In genomic region chr12:88471641-88472040, GRCh38 we compare ENCODE assay signal across 11 cellular contexts.
A peak's percentile ranks its signal among the peaks of the same experiment; 100 is the strongest.
DNase-seq lines count a peak whose midpoint lies in the region; ATAC-seq and TF ChIP-seq lines count a peak whose summit lies in the region.
"Had no signal": no experiment of that assay in that cellular context is flagged by ENCODE, and none has a peak within 500 bp of the region (broad histone marks: within the 10 kb centered on the region; RNA-seq: fewer than 3 reads in every experiment).

No MANE protein-coding gene starts in this region.

- peak overlapping the region; percentile 64 for H3K27ac Mint-ChIP-seq in MCF 10A (ENCODE audit: low read depth, unreplicated experiment)
- H3K27ac Mint-ChIP-seq in activated naive CD4-positive, alpha-beta T cell treated with anti-CD3 and anti-CD28 coated beads, Interleukin-2, amount 50 U/mL, for 72 hours: no peak overlapping the region
- H3K27ac Mint-ChIP-seq: activated T-cell treated with anti-CD3 and anti-CD28 coated beads, Interleukin-2, amount 50 U/mL, for 24 hours had no signal

- BruUV-seq in MCF 10A (replicated peaks; lab: Mats Ljungman, UMichigan): no TSS peak

- H3K36me3 Mint-ChIP-seq in MCF 10A (ENCODE audit: insufficient read depth, unreplicated experiment): no peaks in the 10 kb centered on the region
- H3K36me3 Mint-ChIP-seq in activated naive CD4-positive, alpha-beta T cell treated with anti-CD3 and anti-CD28 coated beads, Interleukin-2, amount 50 U/mL, for 72 hours: no peaks in the 10 kb centered on the region

- ATAC-seq in HG03159 (IDR thresholded peaks at IDR 0.05; ENCODE audit: unreplicated experiment) (no peak), GM21390 (IDR thresholded peaks at IDR 0.05; ENCODE audit: unreplicated experiment) (no peak)
- no peak for ATAC-seq in activated naive CD4-positive, alpha-beta T cell treated with anti-CD3 and anti-CD28 coated beads, Interleukin-2, amount 50 U/mL, for 72 hours

- H3K4me3 Mint-ChIP-seq in MCF 10A (ENCODE audit: unreplicated experiment): no peak overlapping the region
- H3K4me3 Mint-ChIP-seq: activated T-cell treated with anti-CD3 and anti-CD28 coated beads, Interleukin-2, amount 50 U/mL, for 24 hours had no signal

- intact Hi-C loops in MCF 10A (cut with micrococcal nuclease): no loop called here

- peaks cover 13% of the 10 kb centered on the region for H3K4me1 Mint-ChIP-seq in MCF 10A (ENCODE audit: insufficient read depth, unreplicated experiment)

- TF ChIP-seq CTCF in MCF 10A (IDR thresholded peaks at IDR 0.05; ENCODE audit: unreplicated experiment): no peak

- peaks cover 8% of the 10 kb centered on the region for H3K9me3 Mint-ChIP-seq in MCF 10A (ENCODE audit: unreplicated experiment)
- peaks cover 5 to 11% of the 10 kb centered on the region in 2 donors for H3K9me3 Mint-ChIP-seq in activated naive CD4-positive, alpha-beta T cell treated with anti-CD3 and anti-CD28 coated beads, Interleukin-2, amount 50 U/mL, for 72 hours
- H3K9me3 Mint-ChIP-seq: activated T-cell treated with anti-CD3 and anti-CD28 coated beads, Interleukin-2, amount 50 U/mL, for 24 hours had no signal

- DNase-seq in A172 (ENCODE audit: low spot score) (peak; percentile 75), HK-2 (ENCODE audit: unreplicated experiment) (peak; percentile 34), MCF 10A (ENCODE audit: unreplicated experiment) (peak; percentile 90), iPS-NIHi11 (ENCODE audit: low spot score) (peak; percentile 22), COLO668 (lab: John Stamatoyannopoulos, UW; ENCODE audit: unreplicated experiment) (no peak)
- DNase-seq in activated naive CD4-positive, alpha-beta T cell treated with anti-CD3 and anti-CD28 coated beads, Interleukin-2, amount 50 U/mL, for 72 hours (ENCODE audit: low spot score in 2 of 2): no peak
- DNase-seq: activated T-cell treated with anti-CD3 and anti-CD28 coated beads, Interleukin-2, amount 50 U/mL, for 24 hours; AML-193; dorsolateral prefrontal cortex had no signal

- no peaks in the 10 kb centered on the region for H3K27me3 Mint-ChIP-seq in MCF 10A (ENCODE audit: insufficient read depth, unreplicated experiment)
- H3K27me3 Mint-ChIP-seq: activated T-cell treated with anti-CD3 and anti-CD28 coated beads, Interleukin-2, amount 50 U/mL, for 24 hours had no signal

- CTCF ChIA-PET in MCF 10A (lab: Yijun Ruan, JAX): interaction anchor here (0.6 to 0.9 kb wide), 3 partner anchors 15 to 230 kb away, joined by 3 read pairs; no protein-coding TSS in a partner anchor

- POLR2A ChIA-PET in MCF 10A (lab: Yijun Ruan, JAX): interaction anchor here (0.7 to 1.5 kb wide), 3 partner anchors 12 to 239 kb away, joined by 3 to 4 read pairs (median 3); no protein-coding TSS in a partner anchor

Comparison
In these comparisons a context has a peak if more than half of its experiments do, and no peak if none do; other contexts are left out.
1. DNase-seq: peak in A172 (single experiment), HK-2 (single experiment), MCF 10A (single experiment) and iPS-NIHi11 (single experiment); none in activated naive CD4-positive, alpha-beta T cell treated with anti-CD3 and anti-CD28 coated beads, Interleukin-2, amount 50 U/mL, for 72 hours (0 of 2) and COLO668 (single experiment).